1 cellular context compared by ENCODE assay signal in the genomic region with DNA sequence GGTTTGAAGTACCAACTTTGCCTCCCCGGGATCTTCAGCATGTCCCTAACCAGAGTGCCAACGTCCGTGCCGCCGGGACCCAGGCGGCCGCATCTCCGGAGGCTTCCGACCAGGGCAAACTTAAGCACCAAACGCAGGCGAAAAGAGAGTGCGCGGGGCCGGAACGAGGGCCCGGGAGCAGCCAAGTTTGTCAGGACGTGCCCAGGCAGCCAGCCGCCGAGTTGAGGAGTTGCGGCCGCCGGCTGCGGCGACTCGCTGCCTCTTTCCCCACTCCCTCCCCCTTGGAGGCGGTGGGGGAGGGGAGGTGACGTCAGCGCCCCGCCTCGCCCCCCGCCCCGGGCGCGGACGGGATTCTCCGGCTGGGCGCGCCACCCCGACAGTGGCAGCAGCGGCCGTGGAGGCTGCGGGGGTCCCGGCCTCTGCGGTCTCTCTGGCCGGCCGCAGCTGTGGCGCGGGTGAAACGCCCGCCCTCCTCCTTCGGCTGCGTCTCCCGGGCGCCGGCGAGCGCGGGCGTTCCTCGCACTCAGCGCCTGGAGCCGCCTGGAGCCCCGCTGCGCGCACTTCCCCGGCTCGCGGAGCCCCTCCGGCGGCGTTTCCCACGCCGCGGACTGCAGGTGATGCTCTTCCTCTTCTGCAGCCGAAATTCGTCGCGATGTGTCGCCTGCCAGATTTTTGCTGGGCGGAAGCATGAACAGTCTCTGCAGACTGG.
A peak's percentile ranks its signal among the peaks of the same experiment; 100 is the strongest.
TF ChIP-seq lines count a peak whose summit lies in the region.

No MANE protein-coding gene starts in this region.

TF ChIP-seq in HEK293, 187 proteins besides CTCF, POLR2A, EP300 and RAD21 (continued from another document):
- TF ChIP-seq, protein P1, sequence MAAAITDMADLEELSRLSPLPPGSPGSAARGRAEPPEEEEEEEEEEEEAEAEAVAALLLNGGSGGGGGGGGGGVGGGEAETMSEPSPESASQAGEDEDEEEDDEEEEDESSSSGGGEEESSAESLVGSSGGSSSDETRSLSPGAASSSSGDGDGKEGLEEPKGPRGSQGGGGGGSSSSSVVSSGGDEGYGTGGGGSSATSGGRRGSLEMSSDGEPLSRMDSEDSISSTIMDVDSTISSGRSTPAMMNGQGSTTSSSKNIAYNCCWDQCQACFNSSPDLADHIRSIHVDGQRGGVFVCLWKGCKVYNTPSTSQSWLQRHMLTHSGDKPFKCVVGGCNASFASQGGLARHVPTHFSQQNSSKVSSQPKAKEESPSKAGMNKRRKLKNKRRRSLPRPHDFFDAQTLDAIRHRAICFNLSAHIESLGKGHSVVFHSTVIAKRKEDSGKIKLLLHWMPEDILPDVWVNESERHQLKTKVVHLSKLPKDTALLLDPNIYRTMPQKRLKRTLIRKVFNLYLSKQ (tag by site-specific recombination; IDR thresholded peaks at IDR 0.05; ENCODE audit: borderline replicate concordance) = no peak
- TF ChIP-seq, protein P2, sequence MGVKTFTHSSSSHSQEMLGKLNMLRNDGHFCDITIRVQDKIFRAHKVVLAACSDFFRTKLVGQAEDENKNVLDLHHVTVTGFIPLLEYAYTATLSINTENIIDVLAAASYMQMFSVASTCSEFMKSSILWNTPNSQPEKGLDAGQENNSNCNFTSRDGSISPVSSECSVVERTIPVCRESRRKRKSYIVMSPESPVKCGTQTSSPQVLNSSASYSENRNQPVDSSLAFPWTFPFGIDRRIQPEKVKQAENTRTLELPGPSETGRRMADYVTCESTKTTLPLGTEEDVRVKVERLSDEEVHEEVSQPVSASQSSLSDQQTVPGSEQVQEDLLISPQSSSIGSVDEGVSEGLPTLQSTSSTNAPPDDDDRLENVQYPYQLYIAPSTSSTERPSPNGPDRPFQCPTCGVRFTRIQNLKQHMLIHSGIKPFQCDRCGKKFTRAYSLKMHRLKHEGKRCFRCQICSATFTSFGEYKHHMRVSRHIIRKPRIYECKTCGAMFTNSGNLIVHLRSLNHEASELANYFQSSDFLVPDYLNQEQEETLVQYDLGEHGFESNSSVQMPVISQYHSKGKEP (tag by site-specific recombination; IDR thresholded peaks at IDR 0.05) = 0 out of 2 replicates have a peak, but pooled peaks have one; percentile 16
- TF ChIP-seq MYNN (tag by site-specific recombination; IDR thresholded peaks at IDR 0.05; ENCODE audit: borderline replicate concordance) = no peak
- TF ChIP-seq, protein P3, sequence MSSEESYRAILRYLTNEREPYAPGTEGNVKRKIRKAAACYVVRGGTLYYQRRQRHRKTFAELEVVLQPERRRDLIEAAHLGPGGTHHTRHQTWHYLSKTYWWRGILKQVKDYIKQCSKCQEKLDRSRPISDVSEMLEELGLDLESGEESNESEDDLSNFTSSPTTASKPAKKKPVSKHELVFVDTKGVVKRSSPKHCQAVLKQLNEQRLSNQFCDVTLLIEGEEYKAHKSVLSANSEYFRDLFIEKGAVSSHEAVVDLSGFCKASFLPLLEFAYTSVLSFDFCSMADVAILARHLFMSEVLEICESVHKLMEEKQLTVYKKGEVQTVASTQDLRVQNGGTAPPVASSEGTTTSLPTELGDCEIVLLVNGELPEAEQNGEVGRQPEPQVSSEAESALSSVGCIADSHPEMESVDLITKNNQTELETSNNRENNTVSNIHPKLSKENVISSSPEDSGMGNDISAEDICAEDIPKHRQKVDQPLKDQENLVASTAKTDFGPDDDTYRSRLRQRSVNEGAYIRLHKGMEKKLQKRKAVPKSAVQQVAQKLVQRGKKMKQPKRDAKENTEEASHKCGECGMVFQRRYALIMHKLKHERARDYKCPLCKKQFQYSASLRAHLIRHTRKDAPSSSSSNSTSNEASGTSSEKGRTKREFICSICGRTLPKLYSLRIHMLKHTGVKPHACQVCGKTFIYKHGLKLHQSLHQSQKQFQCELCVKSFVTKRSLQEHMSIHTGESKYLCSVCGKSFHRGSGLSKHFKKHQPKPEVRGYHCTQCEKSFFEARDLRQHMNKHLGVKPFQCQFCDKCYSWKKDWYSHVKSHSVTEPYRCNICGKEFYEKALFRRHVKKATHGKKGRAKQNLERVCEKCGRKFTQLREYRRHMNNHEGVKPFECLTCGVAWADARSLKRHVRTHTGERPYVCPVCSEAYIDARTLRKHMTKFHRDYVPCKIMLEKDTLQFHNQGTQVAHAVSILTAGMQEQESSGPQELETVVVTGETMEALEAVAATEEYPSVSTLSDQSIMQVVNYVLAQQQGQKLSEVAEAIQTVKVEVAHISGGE (tag by site-specific recombination; conservative IDR thresholded peaks at IDR 0.05; ENCODE audit: low read depth) = no peak
- TF ChIP-seq, protein P4, sequence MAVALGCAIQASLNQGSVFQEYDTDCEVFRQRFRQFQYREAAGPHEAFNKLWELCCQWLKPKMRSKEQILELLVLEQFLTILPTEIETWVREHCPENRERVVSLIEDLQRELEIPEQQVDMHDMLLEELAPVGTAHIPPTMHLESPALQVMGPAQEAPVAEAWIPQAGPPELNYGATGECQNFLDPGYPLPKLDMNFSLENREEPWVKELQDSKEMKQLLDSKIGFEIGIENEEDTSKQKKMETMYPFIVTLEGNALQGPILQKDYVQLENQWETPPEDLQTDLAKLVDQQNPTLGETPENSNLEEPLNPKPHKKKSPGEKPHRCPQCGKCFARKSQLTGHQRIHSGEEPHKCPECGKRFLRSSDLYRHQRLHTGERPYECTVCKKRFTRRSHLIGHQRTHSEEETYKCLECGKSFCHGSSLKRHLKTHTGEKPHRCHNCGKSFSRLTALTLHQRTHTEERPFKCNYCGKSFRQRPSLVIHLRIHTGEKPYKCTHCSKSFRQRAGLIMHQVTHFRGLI (tag by site-specific recombination; IDR thresholded peaks at IDR 0.05) = peak; percentile 82
